8 cellular contexts compared by ENCODE assay signal in genomic region chr5:134527961-134528424, GRCh38. TPM values are rescaled to one million over a fixed set of nuclear protein-coding genes. Genes with fewer than 3 reads are reported as not detected.
A peak's percentile ranks its signal among the peaks of the same experiment; 100 is the strongest.
DNase-seq lines count a peak whose midpoint lies in the region; ATAC-seq and TF ChIP-seq lines count a peak whose summit lies in the region.

No MANE protein-coding gene starts in this region.

- ATAC-seq in lung (ENCODE audit: insufficient read depth, low FRiP score) (no peak), upper lobe of right lung (no peak)

- peak overlapping the region; percentile 86 for H3K27ac Mint-ChIP-seq in activated naive CD4-positive, alpha-beta T cell treated with anti-CD3 and anti-CD28 coated beads, Interleukin-2, amount 50 U/mL, for 24 hours

- H3K27me3 ChIP-seq in brain microvascular endothelial cell (replicated peaks), result no peaks in the 10 kb centered on the region
- H3K27me3 ChIP-seq in lung (ENCODE audit: control insufficient read depth, insufficient read depth), result no peaks in the 10 kb centered on the region
- no peaks in the 10 kb centered on the region for H3K27me3 ChIP-seq in upper lobe of right lung

- H3K36me3 ChIP-seq in brain microvascular endothelial cell (replicated peaks), result no peaks in the 10 kb centered on the region
- H3K36me3 ChIP-seq in lung (ENCODE audit: control insufficient read depth in 2 of 2, insufficient read depth in 2 of 2, low read length in 2 of 2), result no peaks in the 10 kb centered on the region
- no peaks in the 10 kb centered on the region for H3K36me3 ChIP-seq in upper lobe of right lung

- H3K27ac ChIP-seq in brain microvascular endothelial cell (no peak overlapping the region), lung (ENCODE audit: low read depth in 1 of 2, low read length in 1 of 2) (peak overlapping the region; percentile 78 to 97), upper lobe of right lung (peak overlapping the region; percentile 99)

- TF ChIP-seq CTCF in brain microvascular endothelial cell (IDR thresholded peaks at IDR 0.05; ENCODE audit: low read depth, low read length, missing control alignments), result no peak
- TF ChIP-seq CTCF in lung (IDR thresholded peaks at IDR 0.05; ENCODE audit: control extremely low read depth, extremely low read depth), result no peak
- TF ChIP-seq CTCF in upper lobe of right lung (IDR thresholded peaks at IDR 0.05), result no peak

- H3K4me1 ChIP-seq in lung (ENCODE audit: control insufficient read depth in 2 of 2, insufficient read depth in 2 of 2, low read length in 2 of 2), result peaks cover 3 to 23% of the 10 kb centered on the region in 2 donors
- H3K4me1 ChIP-seq in upper lobe of right lung, result peaks cover 60% of the 10 kb centered on the region

- no peaks in the 10 kb centered on the region for H3K36me3 Mint-ChIP-seq in activated naive CD4-positive, alpha-beta T cell treated with anti-CD3 and anti-CD28 coated beads, Interleukin-2, amount 50 U/mL, for 24 hours

- peak overlapping the region; percentile 99 for H3K4me3 Mint-ChIP-seq in activated naive CD4-positive, alpha-beta T cell treated with anti-CD3 and anti-CD28 coated beads, Interleukin-2, amount 50 U/mL, for 24 hours

- DNase-seq in activated naive CD4-positive, alpha-beta T cell (lab: John Stamatoyannopoulos, UW), result no peak
- DNase-seq in brain microvascular endothelial cell, result no peak
- no peak for DNase-seq in lung (ENCODE audit: low spot score)
- no peak for DNase-seq in upper lobe of right lung
- DNase-seq in SKM-1 (lab: John Stamatoyannopoulos, UW; ENCODE audit: unreplicated experiment), result no peak
- DNase-seq in effector CD4-positive, alpha-beta T cell, result no peak
- no peak for DNase-seq in GM03348 (ENCODE audit: low spot score)

- H3K9me3 ChIP-seq in lung (ENCODE audit: control insufficient read depth in 2 of 2, insufficient read depth in 1 of 2, low read length in 1 of 2) (no peaks in the 10 kb centered on the region), upper lobe of right lung (no peaks in the 10 kb centered on the region)

- peaks cover 57% of the 10 kb centered on the region for H3K4me1 Mint-ChIP-seq in activated naive CD4-positive, alpha-beta T cell treated with anti-CD3 and anti-CD28 coated beads, Interleukin-2, amount 50 U/mL, for 24 hours

- peak overlapping the region; percentile 73 for H3K4me3 ChIP-seq in brain microvascular endothelial cell (ENCODE audit: low read depth, low read length)
- peak overlapping the region; percentile 33 for H3K4me3 ChIP-seq in lung
- H3K4me3 ChIP-seq in upper lobe of right lung, result peak overlapping the region; percentile 81

- H3K9me3 Mint-ChIP-seq in activated naive CD4-positive, alpha-beta T cell treated with anti-CD3 and anti-CD28 coated beads, Interleukin-2, amount 50 U/mL, for 24 hours, result no peaks in the 10 kb centered on the region

- in situ Hi-C loops in brain microvascular endothelial cell (cut with HindIII; ENCODE audit: low pct_ligation_motif_present, low sequenced_read_pairs), result no loop called here

- no peaks in the 10 kb centered on the region for H3K27me3 Mint-ChIP-seq in activated naive CD4-positive, alpha-beta T cell treated with anti-CD3 and anti-CD28 coated beads, Interleukin-2, amount 50 U/mL, for 24 hours

- intact Hi-C loops in upper lobe of right lung (cut with DNase I), result no loop called here

- WGBS in lung, 2 donors, result 33 to 47% methylated on average over 14 of the region's 14 CpGs

RNA-seq across cellular contexts. Expression of gene JADE2, which starts 2.5 kb away (rescaled TPM):
- total RNA-seq in lung (10 to 100 TPM; 24.4 to 53.5 TPM), upper lobe of right lung (86.7 TPM)
- polyA plus RNA-seq in lung, result 10 to 100 TPM; 12.4 to 16.3 TPM
